8 cellular contexts compared by ENCODE assay signal in genomic region chr9:34072868-34073590, GRCh38. TPM values are rescaled to one million over a fixed set of nuclear protein-coding genes. Genes with fewer than 3 reads are reported as not detected.
DNase-seq lines count a peak whose midpoint lies in the region; ATAC-seq and TF ChIP-seq lines count a peak whose summit lies in the region.

No MANE protein-coding gene starts in this region.

- peak; percentile 81 to 92 for ATAC-seq in upper lobe of left lung (ENCODE audit: low FRiP score in 2 of 2)

- no peaks in the 10 kb centered on the region for H3K27me3 ChIP-seq in upper lobe of left lung

- no peaks in the 10 kb centered on the region for H3K9me3 ChIP-seq in upper lobe of left lung

- TF ChIP-seq CTCF in upper lobe of left lung (IDR thresholded peaks at IDR 0.05): no peak

- H3K27ac ChIP-seq in upper lobe of left lung: peak overlapping the region; percentile 64 to 70 (median 66)

- 42 to 43% methylated on average over 4 to 5 of the region's 5 CpGs for WGBS in upper lobe of left lung, 2 donors

- peaks cover 0 to 23% (median 9%) of the 10 kb centered on the region in 4 donors for H3K4me1 ChIP-seq in upper lobe of left lung

- TF ChIP-seq POLR2A in upper lobe of left lung (IDR thresholded peaks at IDR 0.05): no peak

- H3K4me3 ChIP-seq in upper lobe of left lung: no peak overlapping the region

- H3K36me3 ChIP-seq in upper lobe of left lung: no peaks in the 10 kb centered on the region

- DNase-seq in NCI-H2107 treated with DMSO at 0.1 percent for 48 hours (lab: John Stamatoyannopoulos, UW; ENCODE audit: unreplicated experiment) (peak; percentile 39), NCI-H2107 (lab: John Stamatoyannopoulos, UW) (no peak), amniotic epithelial cell (ENCODE audit: low read depth) (peak; percentile 85), kidney tubule cell (ENCODE audit: low spot score) (peak; percentile 94), upper lobe of left lung (peak in 1 of 2 donors; percentile 69), NCI-H1694 treated with DMSO at 0.1 percent for 48 hours (lab: John Stamatoyannopoulos, UW) (no peak)
- no peak for DNase-seq in stimulated activated CD4-positive, alpha-beta T cell treated with anti-CD3 and anti-CD28 coated beads, Interleukin-4, amount 100 ng/mL, for 4 hours
- DNase-seq in activated CD4-positive, alpha-beta T cell treated with anti-CD3 and anti-CD28 coated beads, Interleukin-2, amount 50 U/mL, for 1 hour: no peak

- peak in 1 of 4 donors; percentile 34 for TF ChIP-seq EP300 in upper lobe of left lung (IDR thresholded peaks at IDR 0.05)

RNA-seq across cellular contexts. Expression of gene UBAP2, which starts 24.3 kb away (rescaled TPM):
- 10 to 100 TPM; 22.3 to 48.2 (median 35.3) TPM for total RNA-seq in upper lobe of left lung

RNA-seq across cellular contexts. Expression of gene DCAF12, which starts 53.5 kb away (rescaled TPM):
- 10 to 100 TPM; 17.8 to 41.0 (median 34.0) TPM for total RNA-seq in upper lobe of left lung

Comparison
In these comparisons a context has a peak if more than half of its experiments do, and no peak if none do; other contexts are left out.
1. DNase-seq: peak in NCI-H2107 treated with DMSO at 0.1 percent for 48 hours (single experiment), amniotic epithelial cell (single experiment) and kidney tubule cell (single experiment); none in NCI-H2107 (single experiment), NCI-H1694 treated with DMSO at 0.1 percent for 48 hours (single experiment), stimulated activated CD4-positive, alpha-beta T cell treated with anti-CD3 and anti-CD28 coated beads, Interleukin-4, amount 100 ng/mL, for 4 hours (0 of 2) and activated CD4-positive, alpha-beta T cell treated with anti-CD3 and anti-CD28 coated beads, Interleukin-2, amount 50 U/mL, for 1 hour (single experiment).